Comparison of ENCODE assay signal across 9 cellular contexts in genomic region chr4:40199999-40200880, GRCh38. TPM values are rescaled to one million over a fixed set of nuclear protein-coding genes. Genes with fewer than 3 reads are reported as not detected.
DNase-seq lines count a peak whose midpoint lies in the region; ATAC-seq, FAIRE-seq and TF ChIP-seq lines count a peak whose summit lies in the region.
"Had no signal": no experiment of that assay in that cellular context is flagged by ENCODE, and none has a peak within 500 bp of the region (broad histone marks: within the 10 kb centered on the region; RNA-seq: fewer than 3 reads in every experiment).

No MANE protein-coding gene starts in this region.

- no peaks in the 10 kb centered on the region for H3K9me3 Mint-ChIP-seq in activated T-helper 17 cell treated with anti-CD3 and anti-CD28 coated beads, Interleukin-2, amount 50 U/mL, for 72 hours
- no peaks in the 10 kb centered on the region for H3K9me3 Mint-ChIP-seq in natural killer cell

- peaks cover 33% of the 10 kb centered on the region for H3K4me1 Mint-ChIP-seq in activated T-helper 17 cell treated with anti-CD3 and anti-CD28 coated beads, Interleukin-2, amount 50 U/mL, for 72 hours
- peaks cover 84 to 95% of the 10 kb centered on the region in 2 donors for H3K4me1 Mint-ChIP-seq in natural killer cell

- DNase-seq in GM18507 (ENCODE audit: extremely low spot score, insufficient read length, low read depth) (no peak), natural killer cell (peak; percentile 53), nucleus accumbens (lab: John Stamatoyannopoulos, UW) (no peak), germinal center (ENCODE audit: low spot score) (no peak), NCI-H187 treated with DMSO at 0.1 percent for 48 hours (lab: John Stamatoyannopoulos, UW) (no peak)
- peak; percentile 70 for DNase-seq in NK-92 treated with Interleukin-12 subunit alpha and Interleukin-12 subunit beta, amount 100 ng/mL, for 24 hours (lab: John Stamatoyannopoulos, UW)

- H3K4me3 Mint-ChIP-seq in activated T-helper 17 cell treated with anti-CD3 and anti-CD28 coated beads, Interleukin-2, amount 50 U/mL, for 72 hours: peak overlapping the region; percentile 99
- H3K4me3 Mint-ChIP-seq in natural killer cell: peak overlapping the region; percentile 100

- H3K27ac Mint-ChIP-seq in activated T-helper 17 cell treated with anti-CD3 and anti-CD28 coated beads, Interleukin-2, amount 50 U/mL, for 72 hours: peak overlapping the region; percentile 100
- H3K27ac Mint-ChIP-seq in natural killer cell: peak overlapping the region; percentile 99 to 100

- intact Hi-C loops in natural killer cell (cut with micrococcal nuclease): loop anchor here (5.0 kb wide), 5 partner anchors 32 to 1533 kb away; partner anchors contain the start of gene SMIM14

- peak; percentile 99 for FAIRE-seq in GM18507 (lab: Jason Lieb, UNC)

- peaks cover 87% of the 10 kb centered on the region for H3K36me3 Mint-ChIP-seq in activated T-helper 17 cell treated with anti-CD3 and anti-CD28 coated beads, Interleukin-2, amount 50 U/mL, for 72 hours (ENCODE audit: low read depth)
- H3K36me3 Mint-ChIP-seq in natural killer cell: peaks cover 11% of the 10 kb centered on the region

- no peak for TF ChIP-seq CTCF in natural killer cell (IDR thresholded peaks at IDR 0.05)

- no peaks in the 10 kb centered on the region for H3K27me3 Mint-ChIP-seq in activated T-helper 17 cell treated with anti-CD3 and anti-CD28 coated beads, Interleukin-2, amount 50 U/mL, for 72 hours
- H3K27me3 Mint-ChIP-seq in natural killer cell (ENCODE audit: low read depth in 2 of 2): no peaks in the 10 kb centered on the region

- ATAC-seq in HG02642 (IDR thresholded peaks at IDR 0.05; ENCODE audit: poor library complexity, unreplicated experiment): peak; percentile 48
- peak; percentile 68 for ATAC-seq in activated T-helper 17 cell treated with anti-CD3 and anti-CD28 coated beads, Interleukin-2, amount 50 U/mL, for 72 hours (replicated peaks)
- peak; percentile 47 to 73 (median 69) for ATAC-seq in natural killer cell

RNA-seq across cellular contexts. Expression of gene RHOH, which starts 3.4 kb away (rescaled TPM):
- total RNA-seq in activated T-helper 17 cell treated with anti-CD3 and anti-CD28 coated beads, Interleukin-2, amount 50 U/mL, for 72 hours: 100 to 1,000 TPM; 107 to 117 TPM
- total RNA-seq in natural killer cell: 100 to 1,000 TPM; 195 to 233 (median 195) TPM
- total RNA-seq: pulmonary artery endothelial cell had no signal

Comparison
In these comparisons a context has a peak if more than half of its experiments do, and no peak if none do; other contexts are left out.
1. DNase-seq: peak in NK-92 treated with Interleukin-12 subunit alpha and Interleukin-12 subunit beta, amount 100 ng/mL, for 24 hours (single experiment) and natural killer cell (single experiment); none in GM18507 (single experiment), nucleus accumbens (0 of 56), germinal center (single experiment) and NCI-H187 treated with DMSO at 0.1 percent for 48 hours (single experiment).
2. Peak in every context shown above with its lines, with median percentiles within 50 percentile points of each other: ATAC-seq.